In genomic region chr20:36279776-36280175, GRCh38 we compare ENCODE assay signal across 30 cellular contexts.
"Had no signal": no experiment of that assay in that cellular context is flagged by ENCODE, and none has a peak within 500 bp of the region (broad histone marks: within the 10 kb centered on the region; RNA-seq: fewer than 3 reads in every experiment).

No MANE protein-coding gene starts in this region.

- DNase-seq: activated CD4-positive, alpha-beta T cell treated with anti-CD3 and anti-CD28 coated beads for 36 hours; activated CD4-positive, alpha-beta T cell treated with anti-CD3 and anti-CD28 coated beads, Interleukin-2, amount 10 ng/mL, durations not matched to agents 7 days and 5 days; activated CD4-positive, alpha-beta T cell treated with anti-CD3 and anti-CD28 coated beads, Interleukin-2, amount 50 U/mL, for 48 hours; activated CD8-positive, alpha-beta memory T cell treated with anti-CD3 and anti-CD28 coated beads, Interleukin-2, amount 10 ng/mL, durations not matched to agents 7 days and 5 days; activated CD8-positive, alpha-beta memory T cell treated with anti-CD3 and anti-CD28 coated beads, Interleukin-2, amount 50 U/mL, for 48 hours; activated effector memory CD4-positive, alpha-beta T cell treated with Interleukin-2 at 50 U/mL for 16 hours; activated naive CD4-positive, alpha-beta T cell treated with anti-CD3 and anti-CD28 coated beads, Interleukin-2, amount 10 ng/mL, durations not matched to agents 7 days and 5 days; activated T-cell treated with anti-CD3 and anti-CD28 coated beads, Interleukin-2, amount 50 U/mL, for 48 hours; amygdala; NCI-H1105; NCI-H1417 treated with DMSO at 0.1 percent for 48 hours; NCI-H1930; NCI-H2227 treated with DMSO at 0.1 percent for 48 hours; NCI-H446; NCI-H510A treated with DMSO at 0.1 percent for 48 hours; NCI-H526 treated with DMSO at 0.1 percent for 48 hours; NCI-H774; SHP77 treated with DMSO at 0.1 percent for 48 hours; SK-N-SH had no signal

- H3K4me3 Mint-ChIP-seq: activated CD4-positive, alpha-beta T cell treated with anti-CD3 and anti-CD28 coated beads for 36 hours; activated CD4-positive, alpha-beta T cell treated with anti-CD3 and anti-CD28 coated beads, Interleukin-2, amount 10 ng/mL, durations not matched to agents 7 days and 5 days; activated CD8-positive, alpha-beta memory T cell treated with anti-CD3 and anti-CD28 coated beads, Interleukin-2, amount 10 ng/mL, durations not matched to agents 7 days and 5 days; activated naive CD4-positive, alpha-beta T cell treated with anti-CD3 and anti-CD28 coated beads, Interleukin-2, amount 10 ng/mL, durations not matched to agents 7 days and 5 days; activated naive CD8-positive, alpha-beta T cell; central memory CD8-positive, alpha-beta T cell; T-helper 1 cell treated with Interleukin-12 subunit alpha and Interleukin-12 subunit beta and Interleukin-4 antibody, amounts not matched to agents 30 μg/mL and 1 μg/mL, for 36 hours; T-helper 2 cell treated with Interferon-gamma antibody and Interleukin-4, amounts not matched to agents 5 μg/mL and 100 μg/mL, for 36 hours; WTC11 had no signal

- H3K9me3 ChIP-seq: ascending aorta, SJSA1, SK-N-SH had no signal

- H3K27me3 ChIP-seq: ascending aorta, cardiac muscle cell had no signal

- H3K9me3 Mint-ChIP-seq: activated CD4-positive, alpha-beta T cell treated with anti-CD3 and anti-CD28 coated beads, Interleukin-2, amount 10 ng/mL, durations not matched to agents 7 days and 5 days; activated naive CD4-positive, alpha-beta T cell treated with anti-CD3 and anti-CD28 coated beads, Interleukin-2, amount 10 ng/mL, durations not matched to agents 7 days and 5 days; central memory CD8-positive, alpha-beta T cell; T-helper 1 cell treated with Interleukin-12 subunit alpha and Interleukin-12 subunit beta and Interleukin-4 antibody, amounts not matched to agents 30 μg/mL and 1 μg/mL, for 36 hours; T-helper 2 cell treated with Interferon-gamma antibody and Interleukin-4, amounts not matched to agents 5 μg/mL and 100 μg/mL, for 36 hours; WTC11 had no signal

- H3K36me3 ChIP-seq: ascending aorta, cardiac muscle cell, SJSA1 had no signal

- H3K27ac ChIP-seq: ascending aorta, cardiac muscle cell, SJSA1 had no signal

- ATAC-seq: activated CD4-positive, alpha-beta T cell treated with anti-CD3 and anti-CD28 coated beads for 36 hours; activated CD4-positive, CD25-positive, alpha-beta regulatory T cell treated with anti-CD3 and anti-CD28 coated beads, Interleukin-2, amount 50 U/mL, for 24 hours; activated CD8-positive, alpha-beta memory T cell treated with anti-CD3 and anti-CD28 coated beads, Interleukin-2, amount 10 ng/mL, durations not matched to agents 7 days and 5 days; K562; Panc1; WTC11 had no signal

- H3K27ac Mint-ChIP-seq: activated CD4-positive, alpha-beta T cell treated with anti-CD3 and anti-CD28 coated beads for 36 hours; activated CD4-positive, alpha-beta T cell treated with anti-CD3 and anti-CD28 coated beads, Interleukin-2, amount 10 ng/mL, durations not matched to agents 7 days and 5 days; activated CD8-positive, alpha-beta memory T cell treated with anti-CD3 and anti-CD28 coated beads, Interleukin-2, amount 10 ng/mL, durations not matched to agents 7 days and 5 days; activated naive CD4-positive, alpha-beta T cell treated with anti-CD3 and anti-CD28 coated beads, Interleukin-2, amount 10 ng/mL, durations not matched to agents 7 days and 5 days; activated naive CD8-positive, alpha-beta T cell; T-helper 1 cell treated with Interleukin-12 subunit alpha and Interleukin-12 subunit beta and Interleukin-4 antibody, amounts not matched to agents 30 μg/mL and 1 μg/mL, for 36 hours; T-helper 2 cell treated with Interferon-gamma antibody and Interleukin-4, amounts not matched to agents 5 μg/mL and 100 μg/mL, for 36 hours; WTC11 had no signal

- H3K4me3 ChIP-seq: ascending aorta, cardiac muscle cell, K562, SJSA1 had no signal

- H3K4me1 Mint-ChIP-seq: activated CD4-positive, alpha-beta T cell treated with anti-CD3 and anti-CD28 coated beads for 36 hours; activated CD4-positive, alpha-beta T cell treated with anti-CD3 and anti-CD28 coated beads, Interleukin-2, amount 10 ng/mL, durations not matched to agents 7 days and 5 days; activated CD8-positive, alpha-beta memory T cell treated with anti-CD3 and anti-CD28 coated beads, Interleukin-2, amount 10 ng/mL, durations not matched to agents 7 days and 5 days; activated naive CD4-positive, alpha-beta T cell treated with anti-CD3 and anti-CD28 coated beads, Interleukin-2, amount 10 ng/mL, durations not matched to agents 7 days and 5 days; central memory CD8-positive, alpha-beta T cell had no signal

- H3K36me3 Mint-ChIP-seq: activated CD8-positive, alpha-beta memory T cell treated with anti-CD3 and anti-CD28 coated beads, Interleukin-2, amount 10 ng/mL, durations not matched to agents 7 days and 5 days; activated naive CD4-positive, alpha-beta T cell treated with anti-CD3 and anti-CD28 coated beads, Interleukin-2, amount 10 ng/mL, durations not matched to agents 7 days and 5 days; activated naive CD8-positive, alpha-beta T cell; WTC11 had no signal
